8 cellular contexts compared by ENCODE assay signal in the genomic region with DNA sequence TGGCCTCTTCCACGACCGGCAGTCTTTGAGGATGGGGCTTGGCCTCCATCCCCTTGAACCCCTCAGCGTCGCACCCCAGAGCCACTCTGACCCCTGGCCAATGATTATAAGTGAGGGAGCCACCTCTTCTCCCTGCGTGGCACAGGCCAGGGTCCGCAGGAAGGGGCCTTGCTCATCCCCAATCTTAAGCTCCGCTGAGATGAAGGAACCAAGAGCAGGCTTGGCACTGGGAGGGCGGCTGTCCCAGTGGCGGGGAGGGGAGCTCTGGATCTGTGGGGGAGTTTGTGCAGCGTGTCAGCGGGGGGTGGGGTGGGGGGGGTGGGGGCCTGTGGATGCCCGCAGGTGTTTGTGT. TPM values are rescaled to one million over a fixed set of nuclear protein-coding genes. Genes with fewer than 3 reads are reported as not detected.
DNase-seq lines count a peak whose midpoint lies in the region; ATAC-seq and TF ChIP-seq lines count a peak whose summit lies in the region.

No MANE protein-coding gene starts in this region.

- ATAC-seq in activated naive CD8-positive, alpha-beta T cell treated with anti-CD3 and anti-CD28 coated beads, Interleukin-2, amount 50 U/mL, for 24 hours: peak; percentile 9

- no peaks in the 10 kb centered on the region for H3K27me3 ChIP-seq in kidney epithelial cell (ENCODE audit: control insufficient read depth, insufficient read depth, low read length)
- peaks cover 0 to 11% (median 3%) of the 10 kb centered on the region in 5 donors for H3K27me3 ChIP-seq in subcutaneous abdominal adipose tissue (ENCODE audit: control insufficient read depth in 5 of 5, insufficient read depth in 4 of 5, low read length in 5 of 5)

- TF ChIP-seq CTCF in kidney epithelial cell (IDR thresholded peaks at IDR 0.05; ENCODE audit: insufficient read depth, low read length, poor library complexity, severe bottlenecking): no peak

- H3K9ac ChIP-seq in subcutaneous abdominal adipose tissue (ENCODE audit: low read length in 5 of 5): peak overlapping the region in 3 of 5 donors; percentile 60 to 80 (median 63)

- H3K4me1 ChIP-seq in subcutaneous abdominal adipose tissue (ENCODE audit: control insufficient read depth in 5 of 5, insufficient read depth in 5 of 5, low read length in 5 of 5): peaks cover 0 to 30% (median 23%) of the 10 kb centered on the region in 5 donors

- peak; percentile 29 for DNase-seq in NCI-H82 (lab: John Stamatoyannopoulos, UW)
- DNase-seq in NCI-H82 treated with DMSO at 0.1 percent for 48 hours (lab: John Stamatoyannopoulos, UW; ENCODE audit: unreplicated experiment): no peak
- DNase-seq in activated naive CD8-positive, alpha-beta T cell treated with anti-CD3 and anti-CD28 coated beads, Interleukin-2, amount 50 U/mL, for 24 hours: no peak
- DNase-seq in kidney epithelial cell (ENCODE audit: low read depth): no peak
- DNase-seq in HPDE6-E6E7 (ENCODE audit: extremely low spot score): no peak
- no peak for DNase-seq in mucosa of gallbladder (ENCODE audit: low spot score)
- DNase-seq in NCI-H69 (lab: John Stamatoyannopoulos, UW): no peak

- no peaks in the 10 kb centered on the region for H3K9me3 ChIP-seq in subcutaneous abdominal adipose tissue (ENCODE audit: control insufficient read depth in 5 of 5, low read length in 5 of 5)

- H3K36me3 ChIP-seq in kidney epithelial cell (ENCODE audit: control insufficient read depth, insufficient read depth, low read length) (no peaks in the 10 kb centered on the region), subcutaneous abdominal adipose tissue (ENCODE audit: control insufficient read depth in 5 of 5, insufficient read depth in 5 of 5, low read length in 5 of 5) (no peaks in the 10 kb centered on the region)

- no peaks in the 10 kb centered on the region for H3K9me3 Mint-ChIP-seq in activated naive CD8-positive, alpha-beta T cell treated with anti-CD3 and anti-CD28 coated beads, Interleukin-2, amount 50 U/mL, for 24 hours

- H3K4me3 ChIP-seq in kidney epithelial cell (ENCODE audit: low read depth, low read length) (peak overlapping the region; percentile 43), subcutaneous abdominal adipose tissue (ENCODE audit: low read depth in 1 of 5, low read length in 5 of 5) (peak overlapping the region in 4 of 5 donors; percentile 58 to 72 (median 67))

- H3K4me1 Mint-ChIP-seq in activated naive CD8-positive, alpha-beta T cell treated with anti-CD3 and anti-CD28 coated beads, Interleukin-2, amount 50 U/mL, for 24 hours: peaks cover 5% of the 10 kb centered on the region

- peak overlapping the region; percentile 64 for H3K4me3 Mint-ChIP-seq in activated naive CD8-positive, alpha-beta T cell treated with anti-CD3 and anti-CD28 coated beads, Interleukin-2, amount 50 U/mL, for 24 hours

- no peak overlapping the region for H3K27ac ChIP-seq in subcutaneous abdominal adipose tissue (ENCODE audit: low read depth, low read length)

- H3K27me3 Mint-ChIP-seq in activated naive CD8-positive, alpha-beta T cell treated with anti-CD3 and anti-CD28 coated beads, Interleukin-2, amount 50 U/mL, for 24 hours: peaks cover 34% of the 10 kb centered on the region

- H3K36me3 Mint-ChIP-seq in activated naive CD8-positive, alpha-beta T cell treated with anti-CD3 and anti-CD28 coated beads, Interleukin-2, amount 50 U/mL, for 24 hours (ENCODE audit: low read depth): no peaks in the 10 kb centered on the region

- H3K27ac Mint-ChIP-seq in activated naive CD8-positive, alpha-beta T cell treated with anti-CD3 and anti-CD28 coated beads, Interleukin-2, amount 50 U/mL, for 24 hours: no peak overlapping the region

RNA-seq across cellular contexts. Expression of a gene that starts 13.8 kb away (rescaled TPM):
- total RNA-seq in kidney epithelial cell (33.9 and 50.2 TPM in 2 replicates), mucosa of gallbladder (36.5 TPM)
